8 cellular contexts compared by ENCODE assay signal in the genomic region with DNA sequence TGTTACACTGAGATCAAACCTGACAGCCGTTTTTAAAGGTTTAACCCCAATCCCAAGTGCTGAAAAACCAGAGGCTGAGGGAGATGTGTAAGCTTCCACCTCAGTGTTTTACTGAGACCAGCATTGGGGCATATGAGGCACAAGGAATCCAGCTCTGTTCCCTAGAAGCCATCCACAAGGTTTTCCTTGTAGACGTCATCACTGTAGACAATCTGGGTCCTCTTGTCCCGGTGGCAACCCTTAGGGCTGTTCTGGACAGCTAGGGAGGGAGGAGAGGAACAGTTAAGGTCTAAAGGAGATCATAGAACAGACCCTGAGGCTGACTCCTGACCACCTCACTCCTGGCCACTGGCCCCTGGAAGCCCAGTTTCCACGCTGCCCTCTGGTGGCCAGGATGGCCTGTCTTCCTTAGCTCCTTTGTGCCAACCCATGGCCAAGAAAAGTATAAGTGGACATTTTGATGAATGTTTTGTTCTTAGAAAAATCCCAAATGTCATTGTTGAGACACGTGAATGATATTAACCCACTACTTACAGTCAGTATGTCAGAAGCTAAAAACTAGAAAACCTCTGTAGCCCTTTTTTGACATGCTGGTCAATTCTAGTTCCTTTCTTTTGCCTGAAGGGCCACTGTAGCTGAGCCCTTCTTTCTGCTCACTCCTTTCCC. TPM values are rescaled to one million over a fixed set of nuclear protein-coding genes. Genes with fewer than 3 reads are reported as not detected.
DNase-seq lines count a peak whose midpoint lies in the region; ATAC-seq and TF ChIP-seq lines count a peak whose summit lies in the region.

No MANE protein-coding gene starts in this region.

- H3K27me3 ChIP-seq in GM23248 (replicated peaks; ENCODE audit: insufficient read depth) (no peaks in the 10 kb centered on the region), mammary epithelial cell (ENCODE audit: insufficient read depth, low read length) (no peaks in the 10 kb centered on the region), kidney epithelial cell (ENCODE audit: control insufficient read depth, insufficient read depth, low read length) (peaks cover under 1% of the 10 kb centered on the region)

- H3K9me2 ChIP-seq in GM23248 (ENCODE audit: insufficient read depth), result no peaks in the 10 kb centered on the region

- no peaks in the 10 kb centered on the region for H4K20me1 ChIP-seq in GM23248 (ENCODE audit: insufficient read depth)
- H4K20me1 ChIP-seq in mammary epithelial cell (ENCODE audit: insufficient read depth, low read length), result no peaks in the 10 kb centered on the region

- no peaks in the 10 kb centered on the region for H3K9me3 ChIP-seq in GM23248 (ENCODE audit: low read depth)
- H3K9me3 ChIP-seq in mammary epithelial cell (replicated peaks; ENCODE audit: insufficient read depth, low read length), result no peaks in the 10 kb centered on the region

- H3K9ac ChIP-seq in GM23248 (no peak overlapping the region), mammary epithelial cell (ENCODE audit: insufficient read depth, low read length) (no peak overlapping the region)

- DNase-seq in AML-193 (lab: John Stamatoyannopoulos, UW) (peak; percentile 51 to 58), GM23248 (peak; percentile 81), RPMI7951 (ENCODE audit: low read depth) (peak; percentile 65), mammary epithelial cell (peak; percentile 41), kidney epithelial cell (ENCODE audit: low read depth) (no peak), middle frontal gyrus (ENCODE audit: extremely low spot score, low spot score) (no peak)
- DNase-seq in stimulated activated naive CD8-positive, alpha-beta T cell treated with anti-CD3 and anti-CD28 coated beads, Interleukin-15, Interleukin-2, amounts not matched to agents 100 U/mL and 50 U/mL, for 24 hours, result peak; percentile 67

- dilution Hi-C loops in mammary epithelial cell (cut with HindIII; ENCODE audit: low sequenced_read_pairs), result no loop called here

- CTCF ChIA-PET in mammary epithelial cell (lab: Charles Lee; ENCODE audit: low non-redundant PET), result interaction anchor here (0.6 to 0.7 kb wide), 2 partner anchors 17 to 312 kb away, joined by 3 to 4 read pairs; no protein-coding TSS in a partner anchor

- intact Hi-C loops in mammary epithelial cell (cut with micrococcal nuclease), result loop anchor here (1.0 to 10.0 kb wide), 3 partner anchors 55 to 407 kb away; a partner anchor contains a TSS

- no peak overlapping the region for H3K27ac ChIP-seq in GM23248
- no peak overlapping the region for H3K27ac ChIP-seq in mammary epithelial cell (ENCODE audit: insufficient read depth, low read depth, low read length)

- TF ChIP-seq CTCF in mammary epithelial cell (conservative IDR thresholded peaks at IDR 0.05 in 1 of 2, IDR thresholded peaks at IDR 0.05 in 1 of 2; ENCODE audit: extremely low read depth in 1 of 2, insufficient read depth in 1 of 2, low read depth in 1 of 2, low read length in 2 of 2), result peak; percentile 74 to 87
- peak; percentile 83 for TF ChIP-seq CTCF in kidney epithelial cell (IDR thresholded peaks at IDR 0.05; ENCODE audit: insufficient read depth, low read length, poor library complexity, severe bottlenecking)

- BruUV-seq in mammary epithelial cell (replicated peaks; lab: Mats Ljungman, UMichigan), result no TSS peak

- peaks cover 12% of the 10 kb centered on the region for H3K79me2 ChIP-seq in GM23248 (ENCODE audit: insufficient read depth)
- peaks cover 9% of the 10 kb centered on the region for H3K79me2 ChIP-seq in mammary epithelial cell (ENCODE audit: insufficient read depth, low read length)

- H3K36me3 ChIP-seq in GM23248 (ENCODE audit: low read depth), result peaks cover 33% of the 10 kb centered on the region
- peaks cover 14% of the 10 kb centered on the region for H3K36me3 ChIP-seq in mammary epithelial cell (ENCODE audit: insufficient read depth, low read length)
- peaks cover 3% of the 10 kb centered on the region for H3K36me3 ChIP-seq in kidney epithelial cell (ENCODE audit: control insufficient read depth, insufficient read depth, low read length)

- no peak overlapping the region for H3K4me2 ChIP-seq in GM23248 (ENCODE audit: unreplicated experiment)
- no peak overlapping the region for H3K4me2 ChIP-seq in mammary epithelial cell (ENCODE audit: insufficient read depth, low read depth, low read length)

- 39 to 49% methylated on average over 5 of the region's 5 CpGs for WGBS in GM23248 (ENCODE audit: low coverage in 1 of 2, low lambda C conversion rate in 2 of 2, missing lambda C conversion rate in 2 of 2), 2 experiments
- WGBS in mammary epithelial cell (ENCODE audit: low coverage, missing lambda C conversion rate), result 33% methylated on average over 5 of the region's 5 CpGs

- in situ Hi-C loops in GM23248 (cut with MboI) (no loop called here), mammary epithelial cell (cut with MboI; ENCODE audit: low sequenced_read_pairs in 2 of 2) (loop anchor here in 1 of 2 donors (10.0 kb wide), 1 partner anchor 47 kb away; a partner anchor contains a TSS)

- peaks cover 7% of the 10 kb centered on the region for H3K4me1 ChIP-seq in GM23248 (ENCODE audit: insufficient read depth)
- no peaks in the 10 kb centered on the region for H3K4me1 ChIP-seq in mammary epithelial cell (ENCODE audit: insufficient read depth, low read length)

- no peak overlapping the region for H2AFZ ChIP-seq in GM23248
- no peak overlapping the region for H2AFZ ChIP-seq in mammary epithelial cell (ENCODE audit: low read depth, low read length)

- peaks cover 20% of the 10 kb centered on the region; the same call in 1 of the 2 replicates for H3F3A ChIP-seq in GM23248 (ENCODE audit: insufficient read depth)

- no peak overlapping the region for H3K4me3 ChIP-seq in GM23248
- no peak overlapping the region for H3K4me3 ChIP-seq in mammary epithelial cell (replicated peaks in 1 of 3; ENCODE audit: insufficient read depth in 1 of 3, low read depth in 2 of 3, low read length in 3 of 3)
- no peak overlapping the region for H3K4me3 ChIP-seq in kidney epithelial cell (ENCODE audit: low read depth, low read length)

- ATAC-seq in stimulated activated naive CD8-positive, alpha-beta T cell treated with anti-CD3 and anti-CD28 coated beads, Interleukin-15, Interleukin-2, amounts not matched to agents 100 U/mL and 50 U/mL, for 24 hours, result no peak
- ATAC-seq in GM21528 (IDR thresholded peaks at IDR 0.05; ENCODE audit: low FRiP score, unreplicated experiment), result no peak

RNA-seq across cellular contexts. Expression of a gene that starts 6.4 kb away (rescaled TPM):
- total RNA-seq in GM23248 (2014; rRNA removed; shearing (Covaris generic)), result 4.4 and 7.3 TPM in 2 replicates
- 3.4 and 3.9 TPM in 2 replicates for polyA plus RNA-seq in GM23248 (2016; fragmentation: Nextera tagmentation; extraction: Ambion mirVana)
- 0.72 and 1.8 TPM in 2 replicates for total RNA-seq in RPMI7951 (2014; rRNA removed; shearing (Covaris generic))
- 1 to 10 TPM; 1.7 to 7.9 TPM for total RNA-seq in mammary epithelial cell
- 2.0 TPM for polyA plus RNA-seq in mammary epithelial cell
- polyA minus RNA-seq in mammary epithelial cell, result 36.6 TPM
- 1.9 and 13.8 TPM in 2 replicates for total RNA-seq in kidney epithelial cell

RNA-seq across cellular contexts. Expression of a gene that starts 6.5 kb away (rescaled TPM):
- total RNA-seq in GM23248 (2014; rRNA removed; shearing (Covaris generic)), result 62.9 and 77.9 TPM in 2 replicates
- 108 and 114 TPM in 2 replicates for polyA plus RNA-seq in GM23248 (2016; fragmentation: Nextera tagmentation; extraction: Ambion mirVana)
- total RNA-seq in RPMI7951 (2014; rRNA removed; shearing (Covaris generic)), result 235 and 246 TPM in 2 replicates
- 10 to 100 TPM; 69.7 to 77.7 TPM for total RNA-seq in mammary epithelial cell
- polyA plus RNA-seq in mammary epithelial cell, result 64.6 TPM
- 62.5 TPM for polyA minus RNA-seq in mammary epithelial cell
- total RNA-seq in kidney epithelial cell, result 123 and 140 TPM in 2 replicates

RNA-seq across cellular contexts. Expression of a gene that starts 6.7 kb away (rescaled TPM):
- 54.9 and 65.4 TPM in 2 replicates for total RNA-seq in GM23248 (2014; rRNA removed; shearing (Covaris generic))
- polyA plus RNA-seq in GM23248 (2016; fragmentation: Nextera tagmentation; extraction: Ambion mirVana) (46.9 and 47.7 TPM in 2 replicates), mammary epithelial cell (35.4 TPM)
- 30.4 and 36.5 TPM in 2 replicates for total RNA-seq in RPMI7951 (2014; rRNA removed; shearing (Covaris generic))
- total RNA-seq in mammary epithelial cell (10 to 100 TPM; 46.7 to 51.1 TPM), kidney epithelial cell (43.3 and 49.1 TPM in 2 replicates)
- polyA minus RNA-seq in mammary epithelial cell, result 92.8 TPM

RNA-seq across cellular contexts. Expression of a gene that starts 19.7 kb away (rescaled TPM):
- total RNA-seq in GM23248 (2014; rRNA removed; shearing (Covaris generic)), result 24.2 and 31.0 TPM in 2 replicates
- 23.3 and 26.6 TPM in 2 replicates for polyA plus RNA-seq in GM23248 (2016; fragmentation: Nextera tagmentation; extraction: Ambion mirVana)
- total RNA-seq in RPMI7951 (2014; rRNA removed; shearing (Covaris generic)), result 21.0 and 27.8 TPM in 2 replicates
- 10 to 100 TPM; 15.7 to 24.1 TPM for total RNA-seq in mammary epithelial cell
- 13.4 TPM for polyA plus RNA-seq in mammary epithelial cell
- 14.6 TPM for polyA minus RNA-seq in mammary epithelial cell
- total RNA-seq in kidney epithelial cell, result 28.1 and 30.6 TPM in 2 replicates

RNA-seq across cellular contexts. Expression of a gene that starts 24.8 kb away (rescaled TPM):
- total RNA-seq in GM23248 (2014; rRNA removed; shearing (Covaris generic)), result 1.3 and 2.1 TPM in 2 replicates
- polyA plus RNA-seq in GM23248 (2016; fragmentation: Nextera tagmentation; extraction: Ambion mirVana), result 1.4 and 2.3 TPM in 2 replicates
- total RNA-seq in RPMI7951 (2014; rRNA removed; shearing (Covaris generic)), result not detected in 2 replicates
- total RNA-seq in mammary epithelial cell, result under 1 TPM; 0.45 to 0.50 TPM
- polyA plus RNA-seq in mammary epithelial cell, result not detected
- polyA minus RNA-seq in mammary epithelial cell, result not detected
- 0.07 and 0.63 TPM in 2 replicates for total RNA-seq in kidney epithelial cell

Comparison
In these comparisons a context has a peak if more than half of its experiments do, and no peak if none do; other contexts are left out.
1. DNase-seq: peak in AML-193 (2 of 2), GM23248 (single experiment), RPMI7951 (single experiment), mammary epithelial cell (single experiment) and stimulated activated naive CD8-positive, alpha-beta T cell treated with anti-CD3 and anti-CD28 coated beads, Interleukin-15, Interleukin-2, amounts not matched to agents 100 U/mL and 50 U/mL, for 24 hours (single experiment); none in kidney epithelial cell (single experiment) and middle frontal gyrus (single experiment).